ENCODE assay signal across 13 cellular contexts in the genomic region with DNA sequence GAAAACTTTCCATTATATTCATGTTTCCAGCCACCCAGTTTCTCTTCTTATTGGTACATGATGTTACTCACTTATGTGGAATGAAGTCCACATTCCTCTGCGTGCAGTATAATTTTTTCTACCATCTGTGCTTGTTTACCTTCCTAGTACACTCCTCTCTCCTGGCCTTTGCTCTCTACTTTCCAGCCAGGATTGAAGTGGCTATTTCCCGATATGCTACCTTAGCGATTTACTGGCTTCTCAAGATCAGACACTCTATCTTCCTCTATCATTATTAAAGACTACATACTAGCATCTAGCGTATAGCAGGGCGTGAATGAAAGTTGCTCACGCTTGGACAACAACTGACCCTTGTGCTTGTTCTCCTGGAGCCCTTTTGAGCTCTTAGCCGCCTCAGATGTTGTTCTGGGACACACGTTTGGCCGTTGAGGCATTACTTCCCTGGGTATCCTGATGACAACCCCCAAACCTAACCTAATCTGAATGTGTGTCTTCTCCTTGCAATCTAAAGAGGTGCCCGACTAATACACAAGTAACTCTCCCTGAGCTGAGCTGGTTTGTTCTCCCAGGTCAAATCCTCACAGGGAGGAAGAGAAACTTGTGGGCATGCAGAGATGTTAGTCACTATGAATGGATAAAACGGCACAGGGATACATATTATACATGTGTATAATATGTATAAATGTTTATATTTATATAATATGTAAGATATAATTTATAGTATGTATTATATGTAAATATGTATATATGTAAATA. TPM values are rescaled to one million over a fixed set of nuclear protein-coding genes. Genes with fewer than 3 reads are reported as not detected.
DNase-seq lines count a peak whose midpoint lies in the region; ATAC-seq, FAIRE-seq and TF ChIP-seq lines count a peak whose summit lies in the region.
"Had no signal": no experiment of that assay in that cellular context is flagged by ENCODE, and none has a peak within 500 bp of the region (broad histone marks: within the 10 kb centered on the region; RNA-seq: fewer than 3 reads in every experiment).

No MANE protein-coding gene starts in this region.

- no peaks in the 10 kb centered on the region for H3K27me3 Mint-ChIP-seq in type B pancreatic cell
- H3K27me3 Mint-ChIP-seq: B cell had no signal

- no peaks in the 10 kb centered on the region for H3K79me2 ChIP-seq in keratinocyte (ENCODE audit: control insufficient read depth, insufficient read depth, low read length)

- no peaks in the 10 kb centered on the region for H4K20me1 ChIP-seq in keratinocyte (ENCODE audit: control insufficient read depth, extremely low read depth, insufficient read depth, low read length)

- no peak overlapping the region for H3K4me3 ChIP-seq in keratinocyte (ENCODE audit: control insufficient read depth in 2 of 3, extremely low read depth in 1 of 3, insufficient read depth in 2 of 3, low read depth in 1 of 3, low read length in 3 of 3)
- no peak overlapping the region for H3K4me3 ChIP-seq in right cardiac atrium (ENCODE audit: low read length)
- H3K4me3 ChIP-seq: K562 had no signal

- H3K9ac ChIP-seq in keratinocyte (ENCODE audit: control insufficient read depth, extremely low read depth, insufficient read depth, low read length) = no peak overlapping the region

- no peaks in the 10 kb centered on the region for H3K36me3 Mint-ChIP-seq in type B pancreatic cell

- peak overlapping the region; percentile 16 for H3K4me2 ChIP-seq in keratinocyte (ENCODE audit: control insufficient read depth, extremely low read depth, insufficient read depth, low read depth, low read length)

- H3K27ac Mint-ChIP-seq in type B pancreatic cell = peak overlapping the region; percentile 11
- H3K27ac Mint-ChIP-seq: B cell had no signal

- FAIRE-seq in keratinocyte (lab: Jason Lieb, UNC) = peak; percentile 71
- FAIRE-seq: K562 had no signal

- TF ChIP-seq CTCF in VCaP (conservative IDR thresholded peaks at IDR 0.05) = no peak
- TF ChIP-seq CTCF in keratinocyte (optimal IDR thresholded peaks at IDR 0.05 in 1 of 3, IDR thresholded peaks at IDR 0.05 in 1 of 3, conservative IDR thresholded peaks at IDR 0.05 in 1 of 3; ENCODE audit: extremely low read depth in 1 of 3, insufficient read depth in 2 of 3, low read length in 3 of 3) = no peak
- TF ChIP-seq CTCF in type B pancreatic cell (conservative IDR thresholded peaks at IDR 0.05) = no peak

- no peak for ATAC-seq in GM18517 (IDR thresholded peaks at IDR 0.05; ENCODE audit: unreplicated experiment)
- ATAC-seq in right cardiac atrium = no peak
- ATAC-seq: K562 had no signal

- DNase-seq in NCI-H2227 treated with DMSO at 0.1 percent for 48 hours (lab: John Stamatoyannopoulos, UW) (peak; percentile 31), NCI-H2227 (lab: John Stamatoyannopoulos, UW; ENCODE audit: unreplicated experiment) (no peak), keratinocyte (ENCODE audit: low read depth, low spot score) (no peak), type B pancreatic cell (ENCODE audit: extremely low spot score, unreplicated experiment) (no peak), right cardiac atrium (no peak)
- no peak for DNase-seq in activated CD4-positive, alpha-beta T cell treated with anti-CD3 and anti-CD28 coated beads for 48 hours
- DNase-seq: caudate nucleus, substantia nigra had no signal

- H3K9me3 Mint-ChIP-seq in type B pancreatic cell = no peaks in the 10 kb centered on the region

- peaks cover 16% of the 10 kb centered on the region for H3K4me1 ChIP-seq in keratinocyte (ENCODE audit: control insufficient read depth, extremely low read depth, insufficient read depth, low read length)
- peaks cover 6% of the 10 kb centered on the region for H3K4me1 ChIP-seq in right cardiac atrium (ENCODE audit: control insufficient read depth, insufficient read depth, low read length)

- intact Hi-C loops in right cardiac atrium (cut with DNase I) = loop anchor here in 2 of 4 donors (5.0 kb wide), 1 partner anchor 42 kb away; a partner anchor contains a TSS

- no peaks in the 10 kb centered on the region for H3K9me1 ChIP-seq in keratinocyte (ENCODE audit: control insufficient read depth, extremely low read depth, insufficient read depth, low read length)

- no peaks in the 10 kb centered on the region for H3K36me3 ChIP-seq in keratinocyte (ENCODE audit: control insufficient read depth in 2 of 2, extremely low read depth in 1 of 2, insufficient read depth in 2 of 2, low read length in 2 of 2)
- H3K36me3 ChIP-seq: Peyer's patch had no signal

- H3K4me1 Mint-ChIP-seq in type B pancreatic cell (ENCODE audit: unreplicated experiment) = no peaks in the 10 kb centered on the region

- dilution Hi-C loops in keratinocyte (cut with MboI; ENCODE audit: extremely low pct_ligation_motif_present, low sequenced_read_pairs) = no loop called here

- 88% methylated on average over 11 of the region's 11 CpGs for WGBS in right cardiac atrium

- H3K27me3 ChIP-seq in keratinocyte (ENCODE audit: control insufficient read depth, extremely low read depth, insufficient read depth, low read length) (no peaks in the 10 kb centered on the region), right cardiac atrium (ENCODE audit: control insufficient read depth, insufficient read depth) (no peaks in the 10 kb centered on the region)
- H3K27me3 ChIP-seq: Peyer's patch had no signal

- H3K9me3 ChIP-seq in keratinocyte (ENCODE audit: control insufficient read depth, low read depth, low read length) (no peaks in the 10 kb centered on the region), right cardiac atrium (ENCODE audit: control insufficient read depth, low read length) (no peaks in the 10 kb centered on the region)
- H3K9me3 ChIP-seq: Peyer's patch had no signal

- H2AFZ ChIP-seq in keratinocyte (ENCODE audit: control insufficient read depth, low read length) = peak overlapping the region; percentile 76

- peak overlapping the region; percentile 0 for H3K4me3 Mint-ChIP-seq in type B pancreatic cell

- H3K27ac ChIP-seq in VCaP = peak overlapping the region; percentile 5; the same call in 1 of the 2 replicates
- no peak overlapping the region for H3K27ac ChIP-seq in keratinocyte (ENCODE audit: control insufficient read depth, insufficient read depth, low read length)
- no peak overlapping the region for H3K27ac ChIP-seq in right cardiac atrium (ENCODE audit: low read length)

RNA-seq across cellular contexts. Expression of a gene that starts 13.4 kb away (rescaled TPM):
- polyA plus RNA-seq in keratinocyte (0.43 to 0.75 TPM (median 0.73 TPM) in 3 replicates), right cardiac atrium (26.3 TPM)
- polyA plus RNA-seq in keratinocyte (2011; ENCODE audit: low read depth) = not detected
- 0.44 and 0.46 TPM in 2 replicates for polyA plus RNA-seq in keratinocyte (2011; cell fraction: cytosol; rRNA removed)
- 2.1 and 2.4 TPM in 2 replicates for polyA plus RNA-seq in keratinocyte (2011; cell fraction: nucleus; rRNA removed)
- polyA plus RNA-seq in keratinocyte (2012; ENCODE audit: low replicate concordance) = 0.38 and 0.41 TPM in 2 replicates
- polyA minus RNA-seq in keratinocyte = 0.66 to 1.2 TPM (median 0.80 TPM) in 3 replicates
- polyA minus RNA-seq in keratinocyte (2011; cell fraction: cytosol; rRNA and poly(A)+ RNA removed) = 3.3 TPM
- 0.53 and 1.8 TPM in 2 replicates for polyA minus RNA-seq in keratinocyte (2011; cell fraction: nucleus; rRNA and poly(A)+ RNA removed)
- total RNA-seq in type B pancreatic cell (ENCODE audit: low replicate concordance) (14.3 and 14.4 TPM in 2 replicates), right cardiac atrium (10 to 100 TPM; 25.9 to 33.0 (median 31.5) TPM)

RNA-seq across cellular contexts. Expression of a gene that starts 44.6 kb away (rescaled TPM):
- polyA plus RNA-seq in keratinocyte (0.68 to 0.97 TPM (median 0.72 TPM) in 3 replicates), right cardiac atrium (15.1 TPM)
- 0.10 TPM for polyA plus RNA-seq in keratinocyte (2011; ENCODE audit: low read depth)
- polyA plus RNA-seq in keratinocyte (2011; cell fraction: cytosol; rRNA removed) = 0.79 and 0.97 TPM in 2 replicates
- polyA plus RNA-seq in keratinocyte (2011; cell fraction: nucleus; rRNA removed) = 0.73 and 0.90 TPM in 2 replicates
- 0.47 and 0.76 TPM in 2 replicates for polyA plus RNA-seq in keratinocyte (2012; ENCODE audit: low replicate concordance)
- 0.33 to 0.66 TPM (median 0.64 TPM) in 3 replicates for polyA minus RNA-seq in keratinocyte
- not detected for polyA minus RNA-seq in keratinocyte (2011; cell fraction: cytosol; rRNA and poly(A)+ RNA removed)
- 0.21 and 0.23 TPM in 2 replicates for polyA minus RNA-seq in keratinocyte (2011; cell fraction: nucleus; rRNA and poly(A)+ RNA removed)
- total RNA-seq in type B pancreatic cell (ENCODE audit: low replicate concordance) (7.5 and 19.0 TPM in 2 replicates), right cardiac atrium (10 to 100 TPM; 10.3 to 16.1 (median 12.7) TPM)
- total RNA-seq: K562 had no signal
- polyA plus RNA-seq: K562 had no signal

RNA-seq across cellular contexts. Expression of a gene that starts 52.0 kb away (rescaled TPM):
- polyA plus RNA-seq in keratinocyte = 0.68 to 2.1 TPM (median 2.1 TPM) in 3 replicates
- polyA plus RNA-seq in keratinocyte (2011; ENCODE audit: low read depth) = not detected
- 1.6 and 1.8 TPM in 2 replicates for polyA plus RNA-seq in keratinocyte (2011; cell fraction: cytosol; rRNA removed)
- polyA plus RNA-seq in keratinocyte (2011; cell fraction: nucleus; rRNA removed) = 0.81 and 1.7 TPM in 2 replicates
- polyA plus RNA-seq in keratinocyte (2012; ENCODE audit: low replicate concordance) = 0.42 and 1.6 TPM in 2 replicates
- 0.10 to 3.1 TPM (median 0.46 TPM) in 3 replicates for polyA minus RNA-seq in keratinocyte
- polyA minus RNA-seq in keratinocyte (2011; cell fraction: cytosol; rRNA and poly(A)+ RNA removed) = 3.3 TPM
- 0.63 and 1.3 TPM in 2 replicates for polyA minus RNA-seq in keratinocyte (2011; cell fraction: nucleus; rRNA and poly(A)+ RNA removed)
- total RNA-seq in type B pancreatic cell (ENCODE audit: low replicate concordance) = 11.3 and 18.0 TPM in 2 replicates
- 10 to 100 TPM in 1 of 4 donors, 1 to 10 TPM in 3; 3.2 to 10.9 (median 3.5) TPM for total RNA-seq in right cardiac atrium
- 13.4 TPM for polyA plus RNA-seq in right cardiac atrium
